In genomic region chr15:52261498-52262242, GRCh38 we compare ENCODE assay signal across 8 cellular contexts. TPM values are rescaled to one million over a fixed set of nuclear protein-coding genes. Genes with fewer than 3 reads are reported as not detected.
DNase-seq lines count a peak whose midpoint lies in the region; ATAC-seq, FAIRE-seq and TF ChIP-seq lines count a peak whose summit lies in the region.

No MANE protein-coding gene starts in this region.

- H3K27ac ChIP-seq in SJSA1 (peak overlapping the region; percentile 43), GM12878 (ENCODE audit: control insufficient read depth, insufficient read depth) (peak overlapping the region; percentile 95), spleen (peak overlapping the region; percentile 30 to 82 (median 66))

- TF ChIP-seq RAD21 in GM12878 (IDR thresholded peaks at IDR 0.05; ENCODE audit: insufficient read depth, low read depth, low read length), result no peak

- peak overlapping the region; percentile 73 for H3K9ac ChIP-seq in GM12878 (ENCODE audit: control insufficient read depth, insufficient read depth, low read length)
- H3K9ac ChIP-seq in iPS-15b (ENCODE audit: low read depth, low read length), result peak overlapping the region; percentile 74

- DNase-seq in BJ (ENCODE audit: low read depth) (peak; percentile 43), SJSA1 (ENCODE audit: low read depth in 1 of 2, low spot score in 2 of 2) (peak; percentile 80 to 87), GM12878 (ENCODE audit: low read depth, low spot score) (peak; percentile 86), spleen (peak; percentile 81), NCI-H446 (lab: John Stamatoyannopoulos, UW) (no peak)

- H3K4me3 ChIP-seq in BJ (ENCODE audit: low read depth, low read length) (no peak overlapping the region), SJSA1 (no peak overlapping the region), GM12878 (no peak overlapping the region), iPS-15b (ENCODE audit: low read depth, low read length) (peak overlapping the region; percentile 3), spleen (no peak overlapping the region)

- WGBS in GM12878 (ENCODE audit: insufficient coverage, insufficient replicate concordance, low lambda C conversion rate, missing lambda C conversion rate), result 0% methylated on average over 8 of the region's 8 CpGs
- WGBS in spleen, 5 donors, result 13 to 18% (median 17%) methylated on average over 5 to 8 of the region's 8 CpGs

- H2AFZ ChIP-seq in GM12878 (ENCODE audit: control insufficient read depth, low read depth, low read length), result peak overlapping the region; percentile 89

- RAD21 ChIA-PET in GM12878 (lab: Charles Lee; ENCODE audit: unreplicated experiment), result interaction anchor here (0.8 to 11.0 kb wide), 21 partner anchors 11 to 471 kb away, joined by 3 to 121 read pairs (median 4); no protein-coding TSS in a partner anchor

- in situ Hi-C loops in GM12878 (cut with MboI), result no loop called here

- no peaks in the 10 kb centered on the region for H3K79me2 ChIP-seq in GM12878 (ENCODE audit: control insufficient read depth, insufficient read depth, low read length)

- TF ChIP-seq POLR2A in GM12878 (IDR thresholded peaks at IDR 0.05; ENCODE audit: low read depth, low read length) (no peak; the same call in 1 of the 2 replicates), spleen (IDR thresholded peaks at IDR 0.05) (no peak)

- ATAC-seq in GM19025 (IDR thresholded peaks at IDR 0.05; ENCODE audit: low read depth, unreplicated experiment) (peak; percentile 99), HG03108 (IDR thresholded peaks at IDR 0.05; ENCODE audit: unreplicated experiment) (peak; percentile 97), GM12878 (peak; percentile 100)

- TSS peak; percentile 91 for BruUV-seq in GM12878 (replicated peaks; lab: Mats Ljungman, UMichigan)

- no peaks in the 10 kb centered on the region for H3K9me3 ChIP-seq in SJSA1 (replicated peaks)
- H3K9me3 ChIP-seq in GM12878 (replicated peaks; ENCODE audit: control insufficient read depth, insufficient read depth, low read length), result no peaks in the 10 kb centered on the region
- H3K9me3 ChIP-seq in iPS-15b (ENCODE audit: control insufficient read depth, insufficient read depth, low read length), result no peaks in the 10 kb centered on the region
- H3K9me3 ChIP-seq in spleen, result no peaks in the 10 kb centered on the region

- TF ChIP-seq CTCF in BJ (IDR thresholded peaks at IDR 0.05; ENCODE audit: insufficient read depth, low read depth, low read length), result peak; percentile 33
- TF ChIP-seq CTCF in GM12878 (IDR thresholded peaks at IDR 0.05 in 2 of 3, conservative IDR thresholded peaks at IDR 0.05 in 1 of 3; ENCODE audit: control insufficient read depth in 2 of 3, extremely low read depth in 1 of 3, insufficient read depth in 1 of 3, low read depth in 3 of 3, low read length in 3 of 3), result peak in 2 of 3 experiments; percentile 24 to 25; a peak in 1 of 6 replicates
- peak in 7 of 11 experiments; percentile 12 to 52 (median 32) for TF ChIP-seq CTCF in spleen (IDR thresholded peaks at IDR 0.05 in 8 of 11, conservative IDR thresholded peaks at IDR 0.05 in 3 of 11)

- H3K27me3 ChIP-seq in BJ (ENCODE audit: control insufficient read depth, insufficient read depth, low read length) (no peaks in the 10 kb centered on the region), SJSA1 (replicated peaks) (no peaks in the 10 kb centered on the region), GM12878 (replicated peaks in 1 of 2; ENCODE audit: control insufficient read depth in 2 of 2, insufficient read depth in 2 of 2, low read length in 1 of 2) (no peaks in the 10 kb centered on the region), iPS-15b (ENCODE audit: control insufficient read depth, insufficient read depth, low read length) (no peaks in the 10 kb centered on the region), spleen (replicated peaks in 1 of 7) (no peaks in the 10 kb centered on the region)

- intact Hi-C loops in GM12878 (cut with micrococcal nuclease; ENCODE audit: unreplicated experiment) (loop anchor here (5.0 kb wide), 1 partner anchor 46 kb away; no protein-coding TSS in a partner anchor), spleen (cut with DNase I; ENCODE audit: low total_unique reads) (no loop called here)

- peaks cover 39% of the 10 kb centered on the region for H3K4me1 ChIP-seq in SJSA1 (replicated peaks)
- peaks cover 24% of the 10 kb centered on the region for H3K4me1 ChIP-seq in GM12878 (ENCODE audit: control insufficient read depth, insufficient read depth, low read length)
- H3K4me1 ChIP-seq in iPS-15b (ENCODE audit: control insufficient read depth, insufficient read depth, low read length), result peaks cover 30% of the 10 kb centered on the region
- peaks cover 6 to 35% (median 23%) of the 10 kb centered on the region in 6 donors for H3K4me1 ChIP-seq in spleen

- POLR2A ChIA-PET in BJ (lab: Charles Lee), result interaction anchor here (0.5 to 0.6 kb wide), 2 partner anchors 13 to 314 kb away, joined by 3 to 10 read pairs; no protein-coding TSS in a partner anchor
- POLR2A ChIA-PET in GM12878 (lab: Charles Lee), result interaction anchor here (0.6 to 1.4 kb wide), 8 partner anchors 10 to 422 kb away, joined by 3 to 4 read pairs (median 3); no protein-coding TSS in a partner anchor

- no peaks in the 10 kb centered on the region for H3K36me3 ChIP-seq in BJ (ENCODE audit: control insufficient read depth, insufficient read depth, low read length)
- no peaks in the 10 kb centered on the region for H3K36me3 ChIP-seq in SJSA1
- no peaks in the 10 kb centered on the region for H3K36me3 ChIP-seq in GM12878 (ENCODE audit: control insufficient read depth in 2 of 2, insufficient read depth in 2 of 2, low read length in 1 of 2)
- H3K36me3 ChIP-seq in iPS-15b (ENCODE audit: control insufficient read depth, insufficient read depth, low read length), result no peaks in the 10 kb centered on the region
- H3K36me3 ChIP-seq in spleen, result no peaks in the 10 kb centered on the region

- FAIRE-seq in GM12878 (lab: Jason Lieb, UNC), result peak; percentile 99

- TF ChIP-seq EP300 in GM12878 (IDR thresholded peaks at IDR 0.05; ENCODE audit: borderline replicate concordance in 1 of 2, control insufficient read depth in 1 of 2, low read depth in 2 of 2, low read length in 2 of 2), result 0 out of 4 replicates have a peak, but pooled peaks have one; percentile 31 to 59

- SMC1A ChIA-PET in GM12878 (lab: Charles Lee; ENCODE audit: uncharacterized antibody, unreplicated experiment), result interaction anchor here (0.6 to 10.7 kb wide), 26 partner anchors 19 to 486 kb away, joined by 3 to 143 read pairs (median 4); no protein-coding TSS in a partner anchor

- CTCF ChIA-PET in BJ (lab: Yijun Ruan, JAX), result interaction anchor here (1.1 to 2.4 kb wide), 5 partner anchors 9 to 474 kb away, joined by 3 to 13 read pairs (median 3); no protein-coding TSS in a partner anchor
- CTCF ChIA-PET in GM12878 (lab: Yijun Ruan, JAX), result interaction anchor here (0.8 to 10.5 kb wide), 21 partner anchors 8 to 515 kb away, joined by 3 to 191 read pairs (median 4); no protein-coding TSS in a partner anchor

- H4K20me1 ChIP-seq in GM12878 (ENCODE audit: control insufficient read depth, insufficient read depth), result no peaks in the 10 kb centered on the region

- peak overlapping the region; percentile 74 for H3K4me2 ChIP-seq in GM12878 (ENCODE audit: control insufficient read depth, insufficient read depth)

TF ChIP-seq in GM12878, 131 proteins besides CTCF, POLR2A, EP300 and RAD21 (continues in another document):
- peak; percentile 53; the same call in 1 of the 2 replicates for TF ChIP-seq POLR2AphosphoS5 (IDR thresholded peaks at IDR 0.05; ENCODE audit: low read length)
- peak; percentile 47; the same call in 1 of the 2 replicates for TF ChIP-seq RELB (IDR thresholded peaks at IDR 0.05; ENCODE audit: low read depth)

RNA-seq across cellular contexts. Expression of gene MYO5C, which starts 33.9 kb away (rescaled TPM):
- 0.13 and 0.27 TPM in 2 replicates for polyA plus RNA-seq in BJ (2011; rRNA removed)
- 0.05 and 0.46 TPM in 2 replicates for polyA minus RNA-seq in BJ (2011; rRNA and poly(A)+ RNA removed)
- total RNA-seq in SJSA1 (2014; rRNA removed; shearing (Covaris generic)), result 0.16 and 0.47 TPM in 2 replicates
- 0.59 and 0.92 TPM in 2 replicates for total RNA-seq in GM12878 (2013; cell fraction: nucleolus; rRNA removed)
- total RNA-seq in GM12878 (2014; rRNA removed), result 0.76 and 0.79 TPM in 2 replicates
- 0.69 and 0.72 TPM in 2 replicates for total RNA-seq in GM12878 (2014; rRNA removed; fragmentation: Illumina TruSeq; extraction: Trizol)
- 0.97 and 1.0 TPM in 2 replicates for total RNA-seq in GM12878 (2021)
- 0.29 TPM for polyA plus RNA-seq in GM12878 (2011; ENCODE audit: low read depth)
- polyA plus RNA-seq in GM12878 (2011; rRNA removed), result 1.3 TPM in 2 replicates
- polyA plus RNA-seq in GM12878 (2011; cell fraction: cytosol; rRNA removed), result 0.74 and 0.79 TPM in 2 replicates
- 0.75 and 0.80 TPM in 2 replicates for polyA plus RNA-seq in GM12878 (2011; cell fraction: nucleus; rRNA removed)
- 0.52 and 0.62 TPM in 2 replicates for polyA plus RNA-seq in GM12878 (2012)
- 0.98 and 2.4 TPM in 2 replicates for polyA plus RNA-seq in GM12878 (2014; fragmentation: Illumina TruSeq; extraction: Trizol)
- polyA plus RNA-seq in GM12878 (2014; fragmentation: Nextera tagmentation; extraction: Ambion mirVana), result under 1 TPM; 0.40 to 0.42 TPM
- 0.76 and 1.1 TPM in 2 replicates for polyA plus RNA-seq in GM12878 (2014; rRNA removed)
- under 1 TPM; 0.29 to 0.75 TPM for polyA plus RNA-seq in GM12878 (2016; fragmentation: Nextera tagmentation; extraction: Ambion mirVana)
- 2.2 and 2.4 TPM in 2 replicates for polyA minus RNA-seq in GM12878 (2011; rRNA and poly(A)+ RNA removed)
- 0.67 and 0.94 TPM in 2 replicates for polyA minus RNA-seq in GM12878 (2011; cell fraction: cytosol; rRNA and poly(A)+ RNA removed)
- 1.1 and 2.2 TPM in 2 replicates for polyA minus RNA-seq in GM12878 (2011; cell fraction: nucleus; rRNA and poly(A)+ RNA removed)
- total RNA-seq in spleen, result 10 to 100 TPM in 6 of 7 donors, 1 to 10 TPM in 1; 6.2 to 23.4 (median 16.2) TPM
- polyA plus RNA-seq in spleen, result 1 to 10 TPM in 2 of 3 donors, under 1 TPM in 1; 0.53 to 2.2 (median 2.2) TPM

Comparison
In these comparisons a context has a peak if more than half of its experiments do, and no peak if none do; other contexts are left out.
1. DNase-seq: peak in BJ (single experiment), SJSA1 (2 of 2), GM12878 (single experiment) and spleen (single experiment); none in NCI-H446 (0 of 2).
2. H3K27ac ChIP-seq: peak in every context shown above with its lines; median percentile 95 in GM12878; 66 in spleen; 43 in SJSA1.
3. Peak in every context shown above with its lines, with median percentiles within 50 percentile points of each other: CTCF ChIP-seq and ATAC-seq.